In the genomic region with DNA sequence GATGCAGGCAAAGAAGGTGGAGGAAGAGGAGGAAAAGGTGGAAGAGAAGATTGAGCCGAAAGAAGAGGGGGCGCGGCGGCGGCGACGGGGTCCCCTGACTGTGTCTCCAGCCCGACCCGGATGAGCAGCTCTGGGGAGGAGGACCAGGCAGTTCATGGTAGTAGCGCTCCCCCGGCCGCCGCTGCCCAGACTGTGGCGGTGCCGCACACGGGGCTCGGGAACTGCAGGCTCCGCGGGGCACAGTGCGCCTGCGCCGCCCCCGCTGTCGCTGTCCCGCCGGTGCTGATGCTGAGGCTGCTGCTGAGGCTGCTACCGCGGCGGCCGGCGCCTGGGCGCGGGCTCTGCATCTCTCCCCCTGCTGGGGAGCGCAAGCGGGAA, we compare ENCODE assay signal across 8 cellular contexts. TPM values are rescaled to one million over a fixed set of nuclear protein-coding genes. Genes with fewer than 3 reads are reported as not detected.
A peak's percentile ranks its signal among the peaks of the same experiment; 100 is the strongest.
DNase-seq lines count a peak whose midpoint lies in the region; ATAC-seq and TF ChIP-seq lines count a peak whose summit lies in the region.

A gene with protein sequence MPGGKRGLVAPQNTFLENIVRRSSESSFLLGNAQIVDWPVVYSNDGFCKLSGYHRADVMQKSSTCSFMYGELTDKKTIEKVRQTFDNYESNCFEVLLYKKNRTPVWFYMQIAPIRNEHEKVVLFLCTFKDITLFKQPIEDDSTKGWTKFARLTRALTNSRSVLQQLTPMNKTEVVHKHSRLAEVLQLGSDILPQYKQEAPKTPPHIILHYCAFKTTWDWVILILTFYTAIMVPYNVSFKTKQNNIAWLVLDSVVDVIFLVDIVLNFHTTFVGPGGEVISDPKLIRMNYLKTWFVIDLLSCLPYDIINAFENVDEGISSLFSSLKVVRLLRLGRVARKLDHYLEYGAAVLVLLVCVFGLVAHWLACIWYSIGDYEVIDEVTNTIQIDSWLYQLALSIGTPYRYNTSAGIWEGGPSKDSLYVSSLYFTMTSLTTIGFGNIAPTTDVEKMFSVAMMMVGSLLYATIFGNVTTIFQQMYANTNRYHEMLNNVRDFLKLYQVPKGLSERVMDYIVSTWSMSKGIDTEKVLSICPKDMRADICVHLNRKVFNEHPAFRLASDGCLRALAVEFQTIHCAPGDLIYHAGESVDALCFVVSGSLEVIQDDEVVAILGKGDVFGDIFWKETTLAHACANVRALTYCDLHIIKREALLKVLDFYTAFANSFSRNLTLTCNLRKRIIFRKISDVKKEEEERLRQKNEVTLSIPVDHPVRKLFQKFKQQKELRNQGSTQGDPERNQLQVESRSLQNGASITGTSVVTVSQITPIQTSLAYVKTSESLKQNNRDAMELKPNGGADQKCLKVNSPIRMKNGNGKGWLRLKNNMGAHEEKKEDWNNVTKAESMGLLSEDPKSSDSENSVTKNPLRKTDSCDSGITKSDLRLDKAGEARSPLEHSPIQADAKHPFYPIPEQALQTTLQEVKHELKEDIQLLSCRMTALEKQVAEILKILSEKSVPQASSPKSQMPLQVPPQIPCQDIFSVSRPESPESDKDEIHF (minus strand): TSS at position 225 of the 378 bp plus-strand sequence. CDS start 272 bp downstream, outside the sequence.

- DNase-seq in Daoy (ENCODE audit: low read depth): peak; percentile 79
- peak; percentile 59 for DNase-seq in HPDE6-E6E7 (ENCODE audit: extremely low spot score)
- no peak for DNase-seq in retinal pigment epithelial cell (ENCODE audit: low read depth)
- DNase-seq in NOMO-1 (lab: John Stamatoyannopoulos, UW; ENCODE audit: unreplicated experiment in 2 of 2): no peak
- no peak for DNase-seq in immature natural killer cell
- no peak for DNase-seq in MV-4-11 (lab: John Stamatoyannopoulos, UW)

- H3K4me1 ChIP-seq in gastroesophageal sphincter: peaks cover 0 to 18% (median 11%) of the 10 kb centered on the region in 3 donors

- H3K27ac ChIP-seq in gastroesophageal sphincter: no peak within 1 kb of the TSS

- TF ChIP-seq EP300 in gastroesophageal sphincter (IDR thresholded peaks at IDR 0.05): no peak

- no peaks in the 10 kb centered on the region for H3K36me3 Mint-ChIP-seq in immature natural killer cell

- peaks cover 92% of the 10 kb centered on the region for H3K27me3 ChIP-seq in gastroesophageal sphincter

- no peaks in the 10 kb centered on the region for H3K4me1 Mint-ChIP-seq in immature natural killer cell

- H3K4me3 Mint-ChIP-seq in immature natural killer cell: no peak within 1 kb of the TSS

- H3K9me3 Mint-ChIP-seq in immature natural killer cell: peaks cover 0 to 7% (median 1%) of the 10 kb centered on the region in 6 donors

- H3K4me3 ChIP-seq in gastroesophageal sphincter (peak within 1 kb of the TSS in 1 of 2 donors; percentile 47), retinal pigment epithelial cell (ENCODE audit: low read length) (peak within 1 kb of the TSS; percentile 55)

- ATAC-seq in SK-N-SH treated with all-trans-retinoic acid at 6 μM for 48 hours: peak; percentile 93
- ATAC-seq in gastroesophageal sphincter: peak; percentile 29

- no peaks in the 10 kb centered on the region for H3K36me3 ChIP-seq in gastroesophageal sphincter

- peaks cover 9 to 29% (median 15%) of the 10 kb centered on the region in 3 donors for H3K27me3 Mint-ChIP-seq in immature natural killer cell (ENCODE audit: low read depth in 3 of 3)

- H3K27ac Mint-ChIP-seq in immature natural killer cell: no peak within 1 kb of the TSS

- H3K9me3 ChIP-seq in gastroesophageal sphincter: no peaks in the 10 kb centered on the region

- TF ChIP-seq CTCF in gastroesophageal sphincter (IDR thresholded peaks at IDR 0.05): no peak
- no peak for TF ChIP-seq CTCF in retinal pigment epithelial cell (conservative IDR thresholded peaks at IDR 0.05; ENCODE audit: low read depth, low read length)

- 0 to 6% methylated on average over 6 of the region's 35 CpGs for WGBS in gastroesophageal sphincter (ENCODE audit: low coverage in 1 of 2), 2 donors

- no peak for TF ChIP-seq POLR2A in gastroesophageal sphincter (IDR thresholded peaks at IDR 0.05)

TF ChIP-seq in SK-N-SH treated with all-trans-retinoic acid at 6 μM for 48 hours, 23 proteins besides CTCF, POLR2A, EP300 and RAD21 (continues in another document):
- TF ChIP-seq GLIS3 (CRISPR knock-in tag; IDR thresholded peaks at IDR 0.05) (no peak), ZNF565 (CRISPR knock-in tag; conservative IDR thresholded peaks at IDR 0.05; ENCODE audit: low read depth) (no peak), ZC3H10 (CRISPR knock-in tag; IDR thresholded peaks at IDR 0.05) (no peak), CSDC2 (CRISPR knock-in tag; IDR thresholded peaks at IDR 0.05) (no peak), TCF4 (CRISPR knock-in tag; IDR thresholded peaks at IDR 0.05; ENCODE audit: borderline replicate concordance) (no peak), BACH2 (CRISPR knock-in tag; IDR thresholded peaks at IDR 0.05; ENCODE audit: borderline replicate concordance) (no peak), ZFP3 (CRISPR knock-in tag; IDR thresholded peaks at IDR 0.05) (no peak), OSR1 (CRISPR knock-in tag; IDR thresholded peaks at IDR 0.05) (no peak), SNAI2 (CRISPR knock-in tag; IDR thresholded peaks at IDR 0.05) (no peak), PPARA (CRISPR knock-in tag; IDR thresholded peaks at IDR 0.05; ENCODE audit: borderline replicate concordance) (no peak), ZNF70 (CRISPR knock-in tag; IDR thresholded peaks at IDR 0.05) (no peak), TOX (CRISPR knock-in tag; IDR thresholded peaks at IDR 0.05; ENCODE audit: borderline replicate concordance) (no peak), ISL1 (CRISPR knock-in tag; IDR thresholded peaks at IDR 0.05) (no peak), ZNF8 (CRISPR knock-in tag; IDR thresholded peaks at IDR 0.05) (no peak), RARB (CRISPR knock-in tag; IDR thresholded peaks at IDR 0.05) (no peak)
- TF ChIP-seq, protein P1, sequence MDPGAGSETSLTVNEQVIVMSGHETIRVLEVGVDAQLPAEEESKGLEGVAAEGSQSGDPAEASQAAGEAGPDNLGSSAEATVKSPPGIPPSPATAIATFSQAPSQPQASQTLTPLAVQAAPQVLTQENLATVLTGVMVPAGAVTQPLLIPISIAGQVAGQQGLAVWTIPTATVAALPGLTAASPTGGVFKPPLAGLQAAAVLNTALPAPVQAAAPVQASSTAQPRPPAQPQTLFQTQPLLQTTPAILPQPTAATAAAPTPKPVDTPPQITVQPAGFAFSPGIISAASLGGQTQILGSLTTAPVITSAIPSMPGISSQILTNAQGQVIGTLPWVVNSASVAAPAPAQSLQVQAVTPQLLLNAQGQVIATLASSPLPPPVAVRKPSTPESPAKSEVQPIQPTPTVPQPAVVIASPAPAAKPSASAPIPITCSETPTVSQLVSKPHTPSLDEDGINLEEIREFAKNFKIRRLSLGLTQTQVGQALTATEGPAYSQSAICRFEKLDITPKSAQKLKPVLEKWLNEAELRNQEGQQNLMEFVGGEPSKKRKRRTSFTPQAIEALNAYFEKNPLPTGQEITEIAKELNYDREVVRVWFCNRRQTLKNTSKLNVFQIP (CRISPR knock-in tag; IDR thresholded peaks at IDR 0.05; ENCODE audit: borderline replicate concordance, low read depth): no peak
- TF ChIP-seq, protein P2, sequence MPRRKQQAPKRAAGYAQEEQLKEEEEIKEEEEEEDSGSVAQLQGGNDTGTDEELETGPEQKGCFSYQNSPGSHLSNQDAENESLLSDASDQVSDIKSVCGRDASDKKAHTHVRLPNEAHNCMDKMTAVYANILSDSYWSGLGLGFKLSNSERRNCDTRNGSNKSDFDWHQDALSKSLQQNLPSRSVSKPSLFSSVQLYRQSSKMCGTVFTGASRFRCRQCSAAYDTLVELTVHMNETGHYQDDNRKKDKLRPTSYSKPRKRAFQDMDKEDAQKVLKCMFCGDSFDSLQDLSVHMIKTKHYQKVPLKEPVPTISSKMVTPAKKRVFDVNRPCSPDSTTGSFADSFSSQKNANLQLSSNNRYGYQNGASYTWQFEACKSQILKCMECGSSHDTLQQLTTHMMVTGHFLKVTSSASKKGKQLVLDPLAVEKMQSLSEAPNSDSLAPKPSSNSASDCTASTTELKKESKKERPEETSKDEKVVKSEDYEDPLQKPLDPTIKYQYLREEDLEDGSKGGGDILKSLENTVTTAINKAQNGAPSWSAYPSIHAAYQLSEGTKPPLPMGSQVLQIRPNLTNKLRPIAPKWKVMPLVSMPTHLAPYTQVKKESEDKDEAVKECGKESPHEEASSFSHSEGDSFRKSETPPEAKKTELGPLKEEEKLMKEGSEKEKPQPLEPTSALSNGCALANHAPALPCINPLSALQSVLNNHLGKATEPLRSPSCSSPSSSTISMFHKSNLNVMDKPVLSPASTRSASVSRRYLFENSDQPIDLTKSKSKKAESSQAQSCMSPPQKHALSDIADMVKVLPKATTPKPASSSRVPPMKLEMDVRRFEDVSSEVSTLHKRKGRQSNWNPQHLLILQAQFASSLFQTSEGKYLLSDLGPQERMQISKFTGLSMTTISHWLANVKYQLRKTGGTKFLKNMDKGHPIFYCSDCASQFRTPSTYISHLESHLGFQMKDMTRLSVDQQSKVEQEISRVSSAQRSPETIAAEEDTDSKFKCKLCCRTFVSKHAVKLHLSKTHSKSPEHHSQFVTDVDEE (CRISPR knock-in tag; IDR thresholded peaks at IDR 0.05): no peak
- TF ChIP-seq, protein P3, sequence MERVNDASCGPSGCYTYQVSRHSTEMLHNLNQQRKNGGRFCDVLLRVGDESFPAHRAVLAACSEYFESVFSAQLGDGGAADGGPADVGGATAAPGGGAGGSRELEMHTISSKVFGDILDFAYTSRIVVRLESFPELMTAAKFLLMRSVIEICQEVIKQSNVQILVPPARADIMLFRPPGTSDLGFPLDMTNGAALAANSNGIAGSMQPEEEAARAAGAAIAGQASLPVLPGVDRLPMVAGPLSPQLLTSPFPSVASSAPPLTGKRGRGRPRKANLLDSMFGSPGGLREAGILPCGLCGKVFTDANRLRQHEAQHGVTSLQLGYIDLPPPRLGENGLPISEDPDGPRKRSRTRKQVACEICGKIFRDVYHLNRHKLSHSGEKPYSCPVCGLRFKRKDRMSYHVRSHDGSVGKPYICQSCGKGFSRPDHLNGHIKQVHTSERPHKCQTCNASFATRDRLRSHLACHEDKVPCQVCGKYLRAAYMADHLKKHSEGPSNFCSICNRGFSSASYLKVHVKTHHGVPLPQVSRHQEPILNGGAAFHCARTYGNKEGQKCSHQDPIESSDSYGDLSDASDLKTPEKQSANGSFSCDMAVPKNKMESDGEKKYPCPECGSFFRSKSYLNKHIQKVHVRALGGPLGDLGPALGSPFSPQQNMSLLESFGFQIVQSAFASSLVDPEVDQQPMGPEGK (CRISPR knock-in tag; IDR thresholded peaks at IDR 0.05; ENCODE audit: borderline replicate concordance): no peak

RNA-seq across cellular contexts. Expression of the gene that starts here (rescaled TPM):
- total RNA-seq in Daoy (2014; rRNA removed; shearing (Covaris generic)): 1.1 and 3.7 TPM in 2 replicates
- total RNA-seq in gastroesophageal sphincter: under 1 TPM; 0.04 to 0.27 (median 0.15) TPM
- not detected for polyA plus RNA-seq in immature natural killer cell

Comparison
In these comparisons a context has a peak if more than half of its experiments do, and no peak if none do; other contexts are left out.
1. Peak in ATAC-seq in gastroesophageal sphincter; RNA of the gene not detected or under 1 TPM.
2. DNase-seq: peak in Daoy (single experiment) and HPDE6-E6E7 (single experiment); none in retinal pigment epithelial cell (single experiment), NOMO-1 (0 of 2), immature natural killer cell (0 of 3) and MV-4-11 (single experiment).